10 cellular contexts compared by ENCODE assay signal in the genomic region with DNA sequence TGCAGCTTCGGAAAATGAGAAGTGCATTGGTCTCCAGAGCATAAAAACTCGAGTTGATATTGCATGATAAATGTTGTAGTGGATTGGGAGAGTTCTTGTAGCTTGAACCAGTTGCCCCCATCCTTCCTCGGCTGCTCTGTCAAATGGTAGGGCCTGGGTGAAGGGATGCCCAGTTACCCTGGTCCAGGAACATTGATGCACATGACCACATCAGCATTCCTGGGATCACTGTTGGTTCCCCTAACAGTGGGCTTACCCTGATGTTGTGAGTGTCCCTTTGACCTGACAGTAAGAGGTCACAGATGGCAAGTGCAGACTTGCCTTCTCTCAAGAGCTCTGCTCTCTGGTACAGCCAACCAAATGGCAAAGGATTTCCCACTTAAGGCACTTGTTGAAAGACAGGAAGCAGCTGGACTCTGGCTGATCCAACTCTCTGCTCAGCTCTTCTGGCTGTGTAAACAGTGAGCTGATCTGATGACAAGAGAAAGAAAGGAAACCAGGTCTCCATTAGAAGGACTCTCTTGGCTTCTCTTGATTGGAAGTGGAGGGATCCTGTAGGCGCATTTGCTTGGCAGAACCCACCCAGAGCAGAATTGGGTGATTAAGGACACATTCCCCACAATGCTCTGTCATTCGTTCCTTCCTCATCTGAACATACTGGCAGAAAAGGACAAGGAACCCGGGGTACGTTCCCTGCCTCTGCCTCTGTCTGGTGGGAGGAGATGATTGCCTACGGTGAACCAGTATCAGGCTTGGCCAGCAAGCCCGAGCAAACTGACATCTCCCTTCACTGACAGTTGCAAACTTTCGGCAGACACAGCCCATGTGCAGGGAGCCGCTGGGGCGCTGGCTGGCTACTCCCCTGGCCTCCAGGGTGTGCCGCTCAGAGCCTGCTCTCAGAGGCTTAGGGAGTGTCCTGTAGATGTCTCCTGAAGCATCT. TPM values are rescaled to one million over a fixed set of nuclear protein-coding genes. Genes with fewer than 3 reads are reported as not detected.
DNase-seq lines count a peak whose midpoint lies in the region; ATAC-seq and TF ChIP-seq lines count a peak whose summit lies in the region.
"Had no signal": no experiment of that assay in that cellular context is flagged by ENCODE, and none has a peak within 500 bp of the region (broad histone marks: within the 10 kb centered on the region; RNA-seq: fewer than 3 reads in every experiment).

No MANE protein-coding gene starts in this region.

- H3K9me2 ChIP-seq in GM23338 (ENCODE audit: insufficient read depth) (no peaks in the 10 kb centered on the region), Karpas-422 (replicated peaks; ENCODE audit: insufficient read depth, low read length) (no peaks in the 10 kb centered on the region)

- DNase-seq in GM23338 (ENCODE audit: low spot score) (no peak), NCI-H748 (lab: John Stamatoyannopoulos, UW; ENCODE audit: unreplicated experiment) (peak; percentile 89), esophagus muscularis mucosa (ENCODE audit: extremely low spot score) (no peak), prostate gland (ENCODE audit: low spot score) (no peak), cortex of kidney (lab: John Stamatoyannopoulos, UW) (no peak), NAMALWA (ENCODE audit: low spot score) (no peak), Karpas-422 (no peak)
- no peak for DNase-seq in activated CD4-positive, alpha-beta T cell treated with anti-CD3 and anti-CD28 coated beads, Interleukin-2, amount 10 ng/mL, durations not matched to agents 24 days and 14 days

- no peak for TF ChIP-seq EP300 in esophagus muscularis mucosa (IDR thresholded peaks at IDR 0.05)

- TF ChIP-seq CTCF in GM23338 (conservative IDR thresholded peaks at IDR 0.05; ENCODE audit: low read depth in 2 of 2) = 0 out of 4 replicates have a peak, but pooled peaks of 1 of the 2 experiments have one; percentile 11
- peak in 1 of 3 experiments; percentile 2 for TF ChIP-seq CTCF in esophagus muscularis mucosa (IDR thresholded peaks at IDR 0.05)
- no peak for TF ChIP-seq CTCF in prostate gland (IDR thresholded peaks at IDR 0.05)

- no peak overlapping the region for H3K4me2 ChIP-seq in GM23338
- H3K4me2 ChIP-seq in Karpas-422 (ENCODE audit: low read depth, low read length, poor library complexity, severe bottlenecking) = no peak overlapping the region

- no peak overlapping the region for H2AFZ ChIP-seq in GM23338
- H2AFZ ChIP-seq in Karpas-422 (ENCODE audit: low read length) = no peak overlapping the region

- no peak overlapping the region for H3K27ac Mint-ChIP-seq in GM23338
- no peak overlapping the region for H3K27ac Mint-ChIP-seq in activated CD4-positive, alpha-beta T cell treated with anti-CD3 and anti-CD28 coated beads, Interleukin-2, amount 10 ng/mL, durations not matched to agents 24 days and 14 days
- H3K27ac Mint-ChIP-seq: T-helper 1 cell treated with Interleukin-12 subunit alpha and Interleukin-12 subunit beta and Interleukin-4 antibody, amounts not matched to agents 30 μg/mL and 1 μg/mL, for 36 hours had no signal

- intact Hi-C loops in esophagus muscularis mucosa (cut with DNase I) (no loop called here), prostate gland (cut with DNase I) (no loop called here)
- intact Hi-C loops in activated CD4-positive, alpha-beta T cell treated with anti-CD3 and anti-CD28 coated beads, Interleukin-2, amount 10 ng/mL, durations not matched to agents 24 days and 14 days (cut with micrococcal nuclease) = no loop called here

- H3K27ac ChIP-seq in GM23338 (ENCODE audit: low read depth) = peak overlapping the region; percentile 45; the same call in 1 of the 2 replicates
- peak overlapping the region; percentile 76 to 84 (median 78) for H3K27ac ChIP-seq in esophagus muscularis mucosa (replicated peaks in 1 of 4)
- peak overlapping the region; percentile 7 to 44 for H3K27ac ChIP-seq in prostate gland
- H3K27ac ChIP-seq in Karpas-422 (ENCODE audit: low read length) = no peak overlapping the region

- peak; percentile 80 for ATAC-seq in GM23338

- H3K27me3 ChIP-seq in GM23338 (ENCODE audit: insufficient read depth) = no peaks in the 10 kb centered on the region
- no peaks in the 10 kb centered on the region for H3K27me3 ChIP-seq in esophagus muscularis mucosa
- H3K27me3 ChIP-seq in prostate gland (replicated peaks; ENCODE audit: insufficient read depth) = no peaks in the 10 kb centered on the region
- H3K27me3 ChIP-seq in Karpas-422 (ENCODE audit: low read length) = no peaks in the 10 kb centered on the region

- H3K79me2 ChIP-seq in GM23338 (replicated peaks; ENCODE audit: insufficient read depth) (peaks cover 97% of the 10 kb centered on the region), Karpas-422 (ENCODE audit: low read length) (no peaks in the 10 kb centered on the region)

- 0 out of 2 replicates have a peak, but pooled peaks cover 8% of the 10 kb centered on the region for H3F3A ChIP-seq in GM23338 (replicated peaks; ENCODE audit: low read depth)

- peaks cover 2% of the 10 kb centered on the region; the same call in 1 of the 3 replicates for H3K36me3 Mint-ChIP-seq in GM23338 (ENCODE audit: low read depth)
- H3K36me3 Mint-ChIP-seq in activated CD4-positive, alpha-beta T cell treated with anti-CD3 and anti-CD28 coated beads, Interleukin-2, amount 10 ng/mL, durations not matched to agents 24 days and 14 days (ENCODE audit: low read depth) = peaks cover 21% of the 10 kb centered on the region

- WGBS in esophagus muscularis mucosa = 23% methylated on average over 8 of the region's 13 CpGs
- 34% methylated on average over 13 of the region's 13 CpGs for WGBS in prostate gland

- H3K27me3 Mint-ChIP-seq in GM23338 (ENCODE audit: insufficient read depth, low read depth, poor library complexity) = peaks cover 7% of the 10 kb centered on the region
- no peaks in the 10 kb centered on the region for H3K27me3 Mint-ChIP-seq in activated CD4-positive, alpha-beta T cell treated with anti-CD3 and anti-CD28 coated beads, Interleukin-2, amount 10 ng/mL, durations not matched to agents 24 days and 14 days

- TF ChIP-seq POLR2A in esophagus muscularis mucosa (IDR thresholded peaks at IDR 0.05; ENCODE audit: low read depth) (no peak), prostate gland (IDR thresholded peaks at IDR 0.05) (no peak)

- no peaks in the 10 kb centered on the region for H3K9me3 Mint-ChIP-seq in GM23338
- no peaks in the 10 kb centered on the region for H3K9me3 Mint-ChIP-seq in activated CD4-positive, alpha-beta T cell treated with anti-CD3 and anti-CD28 coated beads, Interleukin-2, amount 10 ng/mL, durations not matched to agents 24 days and 14 days

- peaks cover 32% of the 10 kb centered on the region for H3K4me1 Mint-ChIP-seq in GM23338
- H3K4me1 Mint-ChIP-seq in activated CD4-positive, alpha-beta T cell treated with anti-CD3 and anti-CD28 coated beads, Interleukin-2, amount 10 ng/mL, durations not matched to agents 24 days and 14 days = peaks cover 40% of the 10 kb centered on the region

- peaks cover 20% of the 10 kb centered on the region for H3K4me1 ChIP-seq in GM23338 (ENCODE audit: insufficient read depth)
- H3K4me1 ChIP-seq in esophagus muscularis mucosa = peaks cover 29 to 73% (median 63%) of the 10 kb centered on the region in 4 donors
- H3K4me1 ChIP-seq in prostate gland (replicated peaks) = peaks cover 5% of the 10 kb centered on the region
- no peaks in the 10 kb centered on the region for H3K4me1 ChIP-seq in Karpas-422 (ENCODE audit: low read length)

- H4K20me1 ChIP-seq in GM23338 (replicated peaks; ENCODE audit: insufficient read depth) (peaks cover 12% of the 10 kb centered on the region), Karpas-422 (ENCODE audit: insufficient read depth, low read depth, low read length) (0 out of 2 replicates have a peak, but pooled peaks cover 3% of the 10 kb centered on the region)

- H3K4me3 Mint-ChIP-seq in GM23338 = no peak overlapping the region
- H3K4me3 Mint-ChIP-seq in activated CD4-positive, alpha-beta T cell treated with anti-CD3 and anti-CD28 coated beads, Interleukin-2, amount 10 ng/mL, durations not matched to agents 24 days and 14 days = no peak overlapping the region
- H3K4me3 Mint-ChIP-seq: T-helper 1 cell treated with Interleukin-12 subunit alpha and Interleukin-12 subunit beta and Interleukin-4 antibody, amounts not matched to agents 30 μg/mL and 1 μg/mL, for 36 hours had no signal

- H3K4me3 ChIP-seq in GM23338 = no peak overlapping the region
- H3K4me3 ChIP-seq in esophagus muscularis mucosa = peak overlapping the region; percentile 18 to 43 (median 28)
- H3K4me3 ChIP-seq in prostate gland = no peak overlapping the region
- no peak overlapping the region for H3K4me3 ChIP-seq in Karpas-422 (ENCODE audit: low read length)

- no peaks in the 10 kb centered on the region for H3K9me3 ChIP-seq in esophagus muscularis mucosa
- H3K9me3 ChIP-seq in prostate gland = no peaks in the 10 kb centered on the region
- H3K9me3 ChIP-seq in Karpas-422 (ENCODE audit: low read length) = no peaks in the 10 kb centered on the region

- H3K36me3 ChIP-seq in GM23338 (ENCODE audit: insufficient read depth) (0 out of 2 replicates have a peak, but pooled peaks cover 2% of the 10 kb centered on the region), esophagus muscularis mucosa (no peaks in the 10 kb centered on the region), prostate gland (no peaks in the 10 kb centered on the region), Karpas-422 (ENCODE audit: insufficient read depth, low read length) (no peaks in the 10 kb centered on the region)

- H3K9ac ChIP-seq in Karpas-422 (ENCODE audit: low read length) = no peak overlapping the region

TF ChIP-seq in GM23338, 12 proteins besides CTCF, POLR2A, EP300 and RAD21 (continues in another document):
- TF ChIP-seq CREB1 (CRISPR knock-in tag; IDR thresholded peaks at IDR 0.05; ENCODE audit: low read depth) = no peak
- no peak for TF ChIP-seq NANOG (IDR thresholded peaks at IDR 0.05; ENCODE audit: borderline replicate concordance)
- no peak for TF ChIP-seq POLR2AphosphoS5 (IDR thresholded peaks at IDR 0.05; ENCODE audit: low read depth)

RNA-seq across cellular contexts. Expression of a gene that starts 29.3 kb away (rescaled TPM):
- 7.7 and 10.6 TPM in 2 replicates for total RNA-seq in GM23338 (2014; rRNA removed; shearing (Covaris generic))
- polyA plus RNA-seq in GM23338 (2016; fragmentation: Nextera tagmentation; extraction: Ambion mirVana) = 3.9 and 5.0 TPM in 2 replicates
- total RNA-seq in esophagus muscularis mucosa (10 to 100 TPM in 2 of 4 donors, 1 to 10 TPM in 2; 6.7 to 13.2 (median 8.7) TPM), prostate gland (10 to 100 TPM; 26.6 to 55.3 TPM)
- 0.09 and 0.24 TPM in 2 replicates for total RNA-seq in activated CD4-positive, alpha-beta T cell treated with anti-CD3 and anti-CD28 coated beads, Interleukin-2, amount 10 ng/mL, durations not matched to agents 24 days and 14 days
- total RNA-seq in Karpas-422 (2014; rRNA removed; shearing (Covaris generic); ENCODE audit: low replicate concordance) = 0.79 TPM in 1 of 2 replicates, not detected in the other
- total RNA-seq: kidney epithelial cell had no signal

Comparison
In these comparisons a context has a peak if more than half of its experiments do, and no peak if none do; other contexts are left out.
1. H3K4me3 ChIP-seq: peak in esophagus muscularis mucosa (4 of 4); none in GM23338 (single experiment), prostate gland (0 of 2) and Karpas-422 (single experiment).